ENCODE assay signal across 15 cellular contexts in the genomic region with DNA sequence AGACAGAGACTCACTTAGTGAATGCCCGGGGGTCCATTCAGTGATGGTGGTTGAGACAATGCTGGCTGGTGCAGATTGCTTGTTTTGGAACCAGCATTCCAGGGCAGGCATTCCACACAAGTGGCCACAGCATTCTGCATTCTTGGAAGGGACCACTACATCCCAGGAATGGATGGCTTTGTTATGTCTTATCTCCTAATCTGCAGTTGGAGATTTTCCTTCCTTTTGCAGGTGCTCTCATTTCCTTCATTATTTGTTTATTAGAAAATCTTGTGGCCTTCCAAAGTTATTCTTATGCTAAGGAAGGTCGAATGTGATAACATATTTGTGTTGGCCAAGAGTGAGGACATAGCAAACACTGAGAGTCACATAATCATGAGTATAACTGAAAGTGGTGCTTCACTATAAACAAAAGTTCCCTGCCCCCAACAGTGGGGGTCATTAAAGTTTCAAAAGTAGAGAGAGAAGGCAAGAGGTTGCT.
DNase-seq lines count a peak whose midpoint lies in the region; ATAC-seq, FAIRE-seq and TF ChIP-seq lines count a peak whose summit lies in the region.
"Had no signal": no experiment of that assay in that cellular context is flagged by ENCODE, and none has a peak within 500 bp of the region (broad histone marks: within the 10 kb centered on the region; RNA-seq: fewer than 3 reads in every experiment).

No MANE protein-coding gene starts in this region.

- CTCF ChIA-PET in Caco-2 (lab: Charles Lee) = no interaction called here
- CTCF ChIA-PET in HepG2 (lab: Yijun Ruan, JAX; ENCODE audit: low intra/inter-chr PET ratio, low total read pairs) = no interaction called here

- H4K20me1 ChIP-seq in HepG2 (ENCODE audit: insufficient read depth, low read length) (no peaks in the 10 kb centered on the region), hepatocyte (ENCODE audit: insufficient read depth, poor library complexity, severe bottlenecking) (no peaks in the 10 kb centered on the region)

- peaks cover 15% of the 10 kb centered on the region for H3K9me3 Mint-ChIP-seq in Caco-2 (ENCODE audit: unreplicated experiment)

- TF ChIP-seq CTCF in Caco-2 (IDR thresholded peaks at IDR 0.05; ENCODE audit: insufficient read depth in 1 of 2, low read depth in 1 of 2, low read length in 1 of 2, severe bottlenecking in 1 of 2, unreplicated experiment in 1 of 2) = no peak
- no peak for TF ChIP-seq CTCF in gastroesophageal sphincter (IDR thresholded peaks at IDR 0.05)
- TF ChIP-seq CTCF in HepG2 (CRISPR knock-in tag; IDR thresholded peaks at IDR 0.05) = no peak
- no peak for TF ChIP-seq CTCF in prostate gland (IDR thresholded peaks at IDR 0.05)
- no peak for TF ChIP-seq CTCF in hepatocyte (IDR thresholded peaks at IDR 0.05; ENCODE audit: poor library complexity)

- WGBS in gastroesophageal sphincter (ENCODE audit: low coverage in 1 of 2), 2 donors = 29 to 58% methylated on average over 1 to 2 of the region's 2 CpGs
- WGBS in HepG2 (ENCODE audit: low lambda C conversion rate) = 22% methylated on average over 1 of the region's 2 CpGs
- 29% methylated on average over 2 of the region's 2 CpGs for WGBS in prostate gland
- 39% methylated on average over 2 of the region's 2 CpGs for WGBS in hepatocyte (ENCODE audit: low lambda C conversion rate, missing lambda C conversion rate)

- no peaks in the 10 kb centered on the region for H3K9me2 ChIP-seq in hepatocyte (replicated peaks; ENCODE audit: insufficient read depth)

- no TSS peak for BruUV-seq in Caco-2 (replicated peaks; lab: Mats Ljungman, UMichigan)
- BruUV-seq in HepG2 (replicated peaks; lab: Mats Ljungman, UMichigan) = no TSS peak

- no peak overlapping the region for H3K4me2 ChIP-seq in HepG2 (ENCODE audit: low read depth, low read length)
- no peak overlapping the region for H3K4me2 ChIP-seq in hepatocyte

- H3K36me3 ChIP-seq in Caco-2 (ENCODE audit: control insufficient read depth, insufficient read depth, low read length) (no peaks in the 10 kb centered on the region), gastroesophageal sphincter (no peaks in the 10 kb centered on the region), HepG2 (replicated peaks in 1 of 2; ENCODE audit: control insufficient read depth in 1 of 2, insufficient read depth in 2 of 2, low read length in 2 of 2) (no peaks in the 10 kb centered on the region), prostate gland (no peaks in the 10 kb centered on the region), hepatocyte (replicated peaks; ENCODE audit: insufficient read depth, low read depth) (no peaks in the 10 kb centered on the region)

- FAIRE-seq in HepG2 (lab: Jason Lieb, UNC) = no peak
- FAIRE-seq: frontal cortex had no signal

- H3K4me3 ChIP-seq in Caco-2 (ENCODE audit: low read depth, low read length) = no peak overlapping the region
- H3K4me3 ChIP-seq in gastroesophageal sphincter = no peak overlapping the region
- no peak overlapping the region for H3K4me3 ChIP-seq in HepG2 (replicated peaks in 1 of 3; ENCODE audit: insufficient read depth in 1 of 3, low read depth in 2 of 3, low read length in 3 of 3)
- no peak overlapping the region for H3K4me3 ChIP-seq in prostate gland
- H3K4me3 ChIP-seq in hepatocyte = no peak overlapping the region

- no peaks in the 10 kb centered on the region for H3K27me3 Mint-ChIP-seq in Caco-2 (ENCODE audit: insufficient read depth, unreplicated experiment)

- H3K27me3 ChIP-seq in Caco-2 (replicated peaks; ENCODE audit: control insufficient read depth, insufficient read depth, low read length) (no peaks in the 10 kb centered on the region), gastroesophageal sphincter (no peaks in the 10 kb centered on the region), HepG2 (ENCODE audit: control insufficient read depth in 1 of 2, insufficient read depth in 2 of 2, low read length in 2 of 2) (no peaks in the 10 kb centered on the region), prostate gland (replicated peaks; ENCODE audit: insufficient read depth) (no peaks in the 10 kb centered on the region), hepatocyte (no peaks in the 10 kb centered on the region)

- peaks cover 50% of the 10 kb centered on the region for H3K4me1 Mint-ChIP-seq in Caco-2 (ENCODE audit: low read depth, unreplicated experiment)

- H2AFZ ChIP-seq in HepG2 (ENCODE audit: low read length) (no peak overlapping the region), hepatocyte (no peak overlapping the region)

- TF ChIP-seq POLR2A in gastroesophageal sphincter (IDR thresholded peaks at IDR 0.05) (no peak), HepG2 (IDR thresholded peaks at IDR 0.05; ENCODE audit: insufficient read depth in 1 of 2, low read depth in 2 of 2, low read length in 2 of 2) (no peak), prostate gland (IDR thresholded peaks at IDR 0.05) (no peak)

- H3K9ac ChIP-seq in HepG2 (ENCODE audit: insufficient read depth, low read depth, low read length) = no peak overlapping the region

- H3K4me3 Mint-ChIP-seq in Caco-2 (ENCODE audit: unreplicated experiment) = no peak overlapping the region
- H3K4me3 Mint-ChIP-seq: activated CD4-positive, alpha-beta T cell treated with anti-CD3 and anti-CD28 coated beads for 36 hours had no signal

- TF ChIP-seq RAD21 in HepG2 (CRISPR knock-in tag; IDR thresholded peaks at IDR 0.05) = no peak

- no peak overlapping the region for H3K27ac ChIP-seq in gastroesophageal sphincter
- no peak overlapping the region for H3K27ac ChIP-seq in HepG2 (ENCODE audit: extremely low read length, insufficient read depth, low read length)
- no peak overlapping the region for H3K27ac ChIP-seq in prostate gland
- no peak overlapping the region for H3K27ac ChIP-seq in hepatocyte

- H3K4me1 ChIP-seq in Caco-2 (peaks cover 39% of the 10 kb centered on the region), gastroesophageal sphincter (no peaks in the 10 kb centered on the region), HepG2 (ENCODE audit: insufficient read depth, low read length) (peaks cover 70% of the 10 kb centered on the region), prostate gland (replicated peaks) (no peaks in the 10 kb centered on the region), hepatocyte (ENCODE audit: insufficient read depth) (peaks cover 12% of the 10 kb centered on the region)

- peak; percentile 57 for ATAC-seq in gastroesophageal sphincter
- ATAC-seq in HepG2 = peak; percentile 48; the same call in 1 of the 3 replicates
- ATAC-seq in GM21423 (IDR thresholded peaks at IDR 0.05; ENCODE audit: unreplicated experiment) = no peak
- ATAC-seq: activated CD4-positive, alpha-beta T cell treated with anti-CD3 and anti-CD28 coated beads for 36 hours; activated naive CD4-positive, alpha-beta T cell treated with anti-CD3 and anti-CD28 coated beads, Interleukin-2, amount 50 U/mL, for 72 hours had no signal

- in situ Hi-C loops in HepG2 (cut with HindIII; ENCODE audit: extremely low pct_ligation_motif_present, low pct_unique_long_range_greater_than_20kb) = no loop called here

- POLR2A ChIA-PET in Caco-2 (lab: Charles Lee) (no interaction called here), HepG2 (lab: Yijun Ruan, JAX) (no interaction called here)

- DNase-seq in Caco-2 = no peak
- peak; percentile 40 for DNase-seq in M059J (ENCODE audit: low read depth)
- peak; percentile 46 for DNase-seq in HepG2 (ENCODE audit: low spot score)
- DNase-seq in prostate gland (ENCODE audit: low spot score) = no peak
- DNase-seq in posterior vena cava (ENCODE audit: low spot score) = no peak
- no peak for DNase-seq in hepatocyte (ENCODE audit: low spot score)
- DNase-seq: activated CD4-positive, alpha-beta T cell treated with anti-CD3 and anti-CD28 coated beads for 36 hours; caudate nucleus; COR-L47; SHP77; T-helper 9 cell had no signal

- H3K9me3 ChIP-seq in Caco-2 (no peaks in the 10 kb centered on the region), gastroesophageal sphincter (no peaks in the 10 kb centered on the region), HepG2 (ENCODE audit: low read length) (no peaks in the 10 kb centered on the region), prostate gland (no peaks in the 10 kb centered on the region), hepatocyte (ENCODE audit: low read depth) (no peaks in the 10 kb centered on the region)

- H3K36me3 Mint-ChIP-seq in Caco-2 (ENCODE audit: insufficient read depth, unreplicated experiment) = no peaks in the 10 kb centered on the region
- H3K36me3 Mint-ChIP-seq: activated naive CD4-positive, alpha-beta T cell treated with anti-CD3 and anti-CD28 coated beads, Interleukin-2, amount 50 U/mL, for 72 hours had no signal

- no peak for TF ChIP-seq EP300 in gastroesophageal sphincter (IDR thresholded peaks at IDR 0.05)
- TF ChIP-seq EP300 in HepG2 (IDR thresholded peaks at IDR 0.05; ENCODE audit: low read depth in 2 of 2, low read length in 2 of 2) = no peak
- no peak for TF ChIP-seq EP300 in HepG2 (CRISPR knock-in tag; IDR thresholded peaks at IDR 0.05; ENCODE audit: borderline replicate concordance)

- peak overlapping the region; percentile 22 for H3K27ac Mint-ChIP-seq in Caco-2 (ENCODE audit: unreplicated experiment)
- H3K27ac Mint-ChIP-seq: activated CD4-positive, alpha-beta T cell treated with anti-CD3 and anti-CD28 coated beads for 36 hours; activated naive CD4-positive, alpha-beta T cell treated with anti-CD3 and anti-CD28 coated beads, Interleukin-2, amount 50 U/mL, for 72 hours had no signal

- H3K79me2 ChIP-seq in HepG2 (ENCODE audit: insufficient read depth, low read length) (no peaks in the 10 kb centered on the region), hepatocyte (no peaks in the 10 kb centered on the region)

- intact Hi-C loops in Caco-2 (cut with micrococcal nuclease; ENCODE audit: unreplicated experiment) (no loop called here), HepG2 (cut with micrococcal nuclease; ENCODE audit: unreplicated experiment) (no loop called here), prostate gland (cut with DNase I) (no loop called here), posterior vena cava (cut with DNase I) (no loop called here)

TF ChIP-seq in HepG2, 621 proteins besides CTCF, POLR2A, EP300 and RAD21 (continues in another document):
- TF ChIP-seq, protein P1, sequence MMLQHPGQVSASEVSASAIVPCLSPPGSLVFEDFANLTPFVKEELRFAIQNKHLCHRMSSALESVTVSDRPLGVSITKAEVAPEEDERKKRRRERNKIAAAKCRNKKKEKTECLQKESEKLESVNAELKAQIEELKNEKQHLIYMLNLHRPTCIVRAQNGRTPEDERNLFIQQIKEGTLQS (CRISPR knock-in tag; IDR thresholded peaks at IDR 0.05) = no peak
- TF ChIP-seq TEAD3 (CRISPR knock-in tag; optimal IDR thresholded peaks at IDR 0.05; ENCODE audit: borderline replicate concordance) (peak; percentile 77), SRY (CRISPR knock-in tag; IDR thresholded peaks at IDR 0.05) (no peak)

Comparison
In these comparisons a context has a peak if more than half of its experiments do, and no peak if none do; other contexts are left out.
1. DNase-seq: peak in M059J (single experiment) and HepG2 (single experiment); none in Caco-2 (0 of 2), prostate gland (single experiment), posterior vena cava (single experiment) and hepatocyte (single experiment).